ENCODE assay signal across 1 cellular context in genomic region chr9:4489919-4490704, GRCh38.
TF ChIP-seq lines count a peak whose summit lies in the region.

Gene SLC1A1, plus strand, starts transcription at chr9:4490468. Its CDS starts 212 bp downstream, at chr9:4490680.

TF ChIP-seq in HEK293, 187 proteins besides CTCF, POLR2A, EP300 and RAD21 (continued from another document):
- TF ChIP-seq ZNF449 (tag by site-specific recombination; IDR thresholded peaks at IDR 0.05) (peak; percentile 49; the same call in 1 of the 2 replicates), KLF16 (tag by site-specific recombination; IDR thresholded peaks at IDR 0.05) (0 out of 2 replicates have a peak, but pooled peaks have one; percentile 29), ZNF645 (tag by site-specific recombination; IDR thresholded peaks at IDR 0.05) (no peak), ZNF423 (tag by site-specific recombination; IDR thresholded peaks at IDR 0.05) (peak; percentile 98), ZNF777 (tag by site-specific recombination; IDR thresholded peaks at IDR 0.05; ENCODE audit: borderline replicate concordance) (no peak), AEBP2 (tag by site-specific recombination; IDR thresholded peaks at IDR 0.05; ENCODE audit: borderline replicate concordance) (no peak), ZFHX2 (tag by site-specific recombination; conservative IDR thresholded peaks at IDR 0.05) (peak; percentile 77), ZBTB20 (tag by site-specific recombination; IDR thresholded peaks at IDR 0.05) (peak; percentile 83)
